In the genomic region with DNA sequence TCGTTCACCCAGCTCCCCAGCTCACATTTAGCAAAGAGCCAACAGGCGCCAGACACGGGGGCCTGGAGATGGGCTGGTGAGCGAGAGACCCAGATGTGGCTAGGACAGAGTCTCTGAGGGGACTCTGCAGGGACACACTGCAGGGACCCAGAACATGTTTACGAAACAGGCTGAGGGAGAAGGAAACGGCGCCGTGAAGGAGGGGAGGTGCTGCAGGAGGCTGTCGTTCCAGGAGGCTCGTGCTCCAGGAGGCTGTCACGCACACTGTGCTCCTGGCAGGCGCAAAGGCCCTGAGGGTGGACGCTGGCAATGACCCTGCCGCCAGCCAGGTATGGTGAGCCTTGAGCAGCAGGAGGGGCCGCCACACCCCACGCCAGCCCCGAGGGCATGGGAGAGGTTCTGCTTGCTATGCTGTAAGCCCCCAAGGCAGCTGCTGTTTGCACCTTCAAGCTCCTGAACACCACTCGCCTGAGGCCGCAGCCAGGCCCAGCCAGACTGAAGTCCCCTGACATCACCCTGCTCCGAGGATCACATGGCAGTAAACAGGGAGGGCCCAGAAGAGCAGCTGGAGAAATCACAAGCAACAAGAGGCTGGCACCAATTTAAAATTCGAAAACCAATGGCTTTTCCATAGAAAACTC, we compare ENCODE assay signal across 11 cellular contexts. TPM values are rescaled to one million over a fixed set of nuclear protein-coding genes. Genes with fewer than 3 reads are reported as not detected.
DNase-seq lines count a peak whose midpoint lies in the region; ATAC-seq and TF ChIP-seq lines count a peak whose summit lies in the region.
"Had no signal": no experiment of that assay in that cellular context is flagged by ENCODE, and none has a peak within 500 bp of the region (broad histone marks: within the 10 kb centered on the region; RNA-seq: fewer than 3 reads in every experiment).

No MANE protein-coding gene starts in this region.

- H3K27me3 Mint-ChIP-seq in activated T-cell treated with anti-CD3 and anti-CD28 coated beads, Interleukin-2, amount 50 U/mL, for 4 hours (ENCODE audit: low read depth), result no peaks in the 10 kb centered on the region

- H2BK120ac ChIP-seq in mesenchymal stem cell (ENCODE audit: low read depth, low read length), result no peak overlapping the region

- 85% methylated on average over 21 of the region's 21 CpGs for WGBS in mesenchymal stem cell
- 39% methylated on average over 17 of the region's 21 CpGs for WGBS in suprapubic skin

- ATAC-seq in activated T-cell treated with anti-CD3 and anti-CD28 coated beads, Interleukin-2, amount 50 U/mL, for 4 hours, result no peak
- ATAC-seq in HG02852 (IDR thresholded peaks at IDR 0.05; ENCODE audit: unreplicated experiment) (no peak), HG02588 (IDR thresholded peaks at IDR 0.05; ENCODE audit: unreplicated experiment) (no peak)

- peaks cover 3% of the 10 kb centered on the region in 2 donors for H3K4me1 ChIP-seq in ascending aorta
- H3K4me1 ChIP-seq in mesenchymal stem cell (ENCODE audit: control insufficient read depth, insufficient read depth, low read depth, low read length), result peaks cover 26% of the 10 kb centered on the region
- H3K4me1 ChIP-seq in suprapubic skin, result peaks cover 22% of the 10 kb centered on the region
- H3K4me1 ChIP-seq: HAP-1 had no signal

- H3K4ac ChIP-seq in mesenchymal stem cell (ENCODE audit: low read depth in 1 of 2, low read length in 2 of 2), result no peak overlapping the region

- no peak for TF ChIP-seq CTCF in ascending aorta (IDR thresholded peaks at IDR 0.05)
- no peak for TF ChIP-seq CTCF in suprapubic skin (IDR thresholded peaks at IDR 0.05)

- H2AK5ac ChIP-seq in mesenchymal stem cell (ENCODE audit: low read length, severe bottlenecking), result no peak overlapping the region

- H3K36me3 ChIP-seq in ascending aorta (no peaks in the 10 kb centered on the region), mesenchymal stem cell (ENCODE audit: control insufficient read depth in 1 of 2, insufficient read depth in 2 of 2, low read depth in 1 of 2, low read length in 2 of 2) (no peaks in the 10 kb centered on the region), suprapubic skin (no peaks in the 10 kb centered on the region)
- H3K36me3 ChIP-seq: HAP-1 had no signal

- H4K8ac ChIP-seq in mesenchymal stem cell (ENCODE audit: low read length), result no peak overlapping the region

- intact Hi-C loops in ascending aorta (cut with DNase I), result no loop called here

- H3K23ac ChIP-seq in mesenchymal stem cell (ENCODE audit: low read length in 2 of 2), result no peak overlapping the region

- H2BK15ac ChIP-seq in mesenchymal stem cell (ENCODE audit: low read depth, poor library complexity, severe bottlenecking), result no peak overlapping the region

- peak overlapping the region in 1 of 2 experiments; percentile 35 for H3K14ac ChIP-seq in mesenchymal stem cell (ENCODE audit: low read length in 2 of 2)

- H3K4me1 Mint-ChIP-seq in activated T-cell treated with anti-CD3 and anti-CD28 coated beads, Interleukin-2, amount 50 U/mL, for 4 hours (ENCODE audit: low read depth), result peaks cover 47% of the 10 kb centered on the region

- H4K91ac ChIP-seq in mesenchymal stem cell (ENCODE audit: low read length), result no peak overlapping the region

- H3K9ac ChIP-seq in mesenchymal stem cell (ENCODE audit: low read length), result no peak overlapping the region

- H3K4me3 Mint-ChIP-seq in activated T-cell treated with anti-CD3 and anti-CD28 coated beads, Interleukin-2, amount 50 U/mL, for 4 hours, result peak overlapping the region; percentile 19

- H3K4me3 ChIP-seq in ascending aorta (no peak overlapping the region), mesenchymal stem cell (ENCODE audit: insufficient read depth in 1 of 2, low read depth in 1 of 2, low read length in 2 of 2) (no peak overlapping the region), suprapubic skin (no peak overlapping the region)
- H3K4me3 ChIP-seq: HAP-1 had no signal

- H3K27me3 ChIP-seq in ascending aorta (no peaks in the 10 kb centered on the region), mesenchymal stem cell (ENCODE audit: control insufficient read depth in 1 of 2, insufficient read depth in 1 of 2, low read length in 2 of 2) (peaks cover 9 to 29% of the 10 kb centered on the region in 2 experiments), suprapubic skin (peaks cover 3% of the 10 kb centered on the region)

- H2BK5ac ChIP-seq in mesenchymal stem cell (ENCODE audit: low read depth, low read length, poor library complexity, severe bottlenecking), result no peak overlapping the region

- no peak overlapping the region for H3K27ac ChIP-seq in ascending aorta
- H3K27ac ChIP-seq in mesenchymal stem cell (ENCODE audit: low read length, poor library complexity, severe bottlenecking), result no peak overlapping the region
- H3K27ac ChIP-seq in suprapubic skin, result no peak overlapping the region

- H3K9me3 Mint-ChIP-seq in activated T-cell treated with anti-CD3 and anti-CD28 coated beads, Interleukin-2, amount 50 U/mL, for 4 hours, result no peaks in the 10 kb centered on the region

- H3K18ac ChIP-seq in mesenchymal stem cell (ENCODE audit: low read depth in 1 of 2, low read length in 2 of 2), result no peak overlapping the region

- H3K79me1 ChIP-seq in mesenchymal stem cell (replicated peaks; ENCODE audit: low read length, poor library complexity, severe bottlenecking), result no peaks in the 10 kb centered on the region

- peak; percentile 4 for DNase-seq in activated T-cell treated with anti-CD3 and anti-CD28 coated beads, Interleukin-2, amount 50 U/mL, for 4 hours
- DNase-seq in activated T-cell treated with anti-CD3 and anti-CD28 coated beads for 4 hours, result no peak
- peak; percentile 5 to 51 for DNase-seq in ascending aorta (ENCODE audit: low spot score in 2 of 2)
- peak; percentile 17 for DNase-seq in mesenchymal stem cell
- DNase-seq in suprapubic skin (ENCODE audit: low spot score in 2 of 2), result peak; percentile 60 to 76
- no peak for DNase-seq in kidney glomerular epithelial cell (lab: John Stamatoyannopoulos, UW)
- DNase-seq: OCI-M1 had no signal

- no peak for TF ChIP-seq POLR2A in suprapubic skin (IDR thresholded peaks at IDR 0.05)

- no peak overlapping the region for H2BK12ac ChIP-seq in mesenchymal stem cell (ENCODE audit: low read length in 2 of 2)

- no peak overlapping the region for H2AFZ ChIP-seq in mesenchymal stem cell (ENCODE audit: low read depth, low read length)

- H3K36me3 Mint-ChIP-seq in activated T-cell treated with anti-CD3 and anti-CD28 coated beads, Interleukin-2, amount 50 U/mL, for 4 hours (ENCODE audit: insufficient read depth), result no peaks in the 10 kb centered on the region

- TF ChIP-seq EP300 in suprapubic skin (IDR thresholded peaks at IDR 0.05), result no peak

- H3K4me2 ChIP-seq in mesenchymal stem cell (ENCODE audit: low read length, poor library complexity, severe bottlenecking), result no peak overlapping the region

- H3K9me3 ChIP-seq in ascending aorta (no peaks in the 10 kb centered on the region), mesenchymal stem cell (ENCODE audit: control insufficient read depth, low read length) (no peaks in the 10 kb centered on the region), suprapubic skin (no peaks in the 10 kb centered on the region)
- H3K9me3 ChIP-seq: HAP-1 had no signal

RNA-seq across cellular contexts. Expression of gene ADAP1, which starts 27.3 kb away (rescaled TPM):
- total RNA-seq in activated T-cell treated with anti-CD3 and anti-CD28 coated beads, Interleukin-2, amount 50 U/mL, for 4 hours, result 10 to 100 TPM; 75.0 to 79.6 (median 79.5) TPM
- total RNA-seq in ascending aorta (44.5 TPM), suprapubic skin (1 to 10 TPM; 4.1 to 9.1 (median 6.3) TPM)
- polyA plus RNA-seq in mesenchymal stem cell (2013, experiment 1 of 2), result 0.97 TPM
- polyA plus RNA-seq in mesenchymal stem cell (2013, experiment 2 of 2), result 0.84 TPM

RNA-seq across cellular contexts. Expression of gene COX19, which starts 48.2 kb away (rescaled TPM):
- total RNA-seq in activated T-cell treated with anti-CD3 and anti-CD28 coated beads, Interleukin-2, amount 50 U/mL, for 4 hours, result 10 to 100 TPM; 17.5 to 19.0 (median 18.9) TPM
- 2.1 TPM for total RNA-seq in ascending aorta
- polyA plus RNA-seq in mesenchymal stem cell (2013, experiment 1 of 2), result 6.3 TPM
- polyA plus RNA-seq in mesenchymal stem cell (2013, experiment 2 of 2), result 5.9 TPM
- total RNA-seq in suprapubic skin, result 10 to 100 TPM; 11.6 to 55.2 (median 13.2) TPM

RNA-seq across cellular contexts. Expression of gene GET4, which starts 50.8 kb away (rescaled TPM):
- total RNA-seq in activated T-cell treated with anti-CD3 and anti-CD28 coated beads, Interleukin-2, amount 50 U/mL, for 4 hours, result 10 to 100 TPM; 47.9 to 55.3 (median 52.1) TPM
- total RNA-seq in ascending aorta (4.2 TPM), suprapubic skin (10 to 100 TPM; 27.7 to 58.2 (median 47.8) TPM)
- polyA plus RNA-seq in mesenchymal stem cell (2013, experiment 1 of 2), result 23.7 TPM
- 23.3 TPM for polyA plus RNA-seq in mesenchymal stem cell (2013, experiment 2 of 2)

RNA-seq across cellular contexts. Expression of gene CYP2W1, which starts 55.8 kb away (rescaled TPM):
- total RNA-seq in activated T-cell treated with anti-CD3 and anti-CD28 coated beads, Interleukin-2, amount 50 U/mL, for 4 hours, result not detected
- total RNA-seq in ascending aorta (not detected), suprapubic skin (10 to 100 TPM; 13.3 to 20.8 (median 15.4) TPM)
- not detected for polyA plus RNA-seq in mesenchymal stem cell (2013, experiment 1 of 2)
- not detected for polyA plus RNA-seq in mesenchymal stem cell (2013, experiment 2 of 2)
- total RNA-seq: lung microvascular endothelial cell had no signal

Comparison
In these comparisons a context has a peak if more than half of its experiments do, and no peak if none do; other contexts are left out.
1. DNase-seq: peak in activated T-cell treated with anti-CD3 and anti-CD28 coated beads, Interleukin-2, amount 50 U/mL, for 4 hours (single experiment), ascending aorta (2 of 2), mesenchymal stem cell (single experiment) and suprapubic skin (2 of 2); none in activated T-cell treated with anti-CD3 and anti-CD28 coated beads for 4 hours (single experiment) and kidney glomerular epithelial cell (single experiment).